ENCODE assay signal across 21 cellular contexts in genomic region chr10:100962346-100963080, GRCh38. TPM values are rescaled to one million over a fixed set of nuclear protein-coding genes. Genes with fewer than 3 reads are reported as not detected.
DNase-seq lines count a peak whose midpoint lies in the region; ATAC-seq, FAIRE-seq and TF ChIP-seq lines count a peak whose summit lies in the region.
"Had no signal": no experiment of that assay in that cellular context is flagged by ENCODE, and none has a peak within 500 bp of the region (broad histone marks: within the 10 kb centered on the region; RNA-seq: fewer than 3 reads in every experiment).

No MANE protein-coding gene starts in this region.

- no peak overlapping the region for H2AFZ ChIP-seq in HepG2 (ENCODE audit: low read length)

- no peak overlapping the region for H3K27ac ChIP-seq in HEK293 (ENCODE audit: extremely low read depth, low read depth, low read length)
- H3K27ac ChIP-seq in HepG2 (ENCODE audit: extremely low read length, insufficient read depth, low read length) = no peak overlapping the region

- DNase-seq in fibroblast of gingiva (ENCODE audit: low read depth) = peak; percentile 36
- DNase-seq in HepG2 (ENCODE audit: low spot score) = no peak
- no peak for DNase-seq in effector memory CD8-positive, alpha-beta T cell
- DNase-seq in D341Med (ENCODE audit: low spot score) = no peak
- DNase-seq in cortex of kidney (lab: John Stamatoyannopoulos, UW) = no peak
- DNase-seq in natural killer cell treated with Interleukin-12 subunit alpha and Interleukin-12 subunit beta and Interleukin-15 and Interleukin-18, amount 100 ng/mL, for 72 hours (ENCODE audit: low spot score) = no peak
- DNase-seq: ACHN; BE2C; C1 segment of cervical spinal cord; CD4-positive, CD25-positive, alpha-beta regulatory T cell; CD8-positive, alpha-beta memory T cell; COR-L47; DMS153; DMS79; GDM1; GOT3; H7 had no signal

- in situ Hi-C loops in HepG2 (cut with HindIII; ENCODE audit: extremely low pct_ligation_motif_present, low pct_unique_long_range_greater_than_20kb) = no loop called here

- no peak overlapping the region for H3K27ac Mint-ChIP-seq in effector memory CD8-positive, alpha-beta T cell
- H3K27ac Mint-ChIP-seq in natural killer cell treated with Interleukin-12 subunit alpha and Interleukin-12 subunit beta and Interleukin-15 and Interleukin-18, amount 100 ng/mL, for 72 hours = no peak overlapping the region
- H3K27ac Mint-ChIP-seq: CD4-positive, CD25-positive, alpha-beta regulatory T cell; CD8-positive, alpha-beta memory T cell had no signal

- no peak for ATAC-seq in HepG2
- no peak for ATAC-seq in effector memory CD8-positive, alpha-beta T cell (replicated peaks)
- ATAC-seq in natural killer cell treated with Interleukin-12 subunit alpha and Interleukin-12 subunit beta and Interleukin-15 and Interleukin-18, amount 100 ng/mL, for 72 hours = no peak

- TF ChIP-seq EP300 in HepG2 (IDR thresholded peaks at IDR 0.05; ENCODE audit: low read depth in 2 of 2, low read length in 2 of 2) = no peak
- TF ChIP-seq EP300 in HepG2 (CRISPR knock-in tag; IDR thresholded peaks at IDR 0.05; ENCODE audit: borderline replicate concordance) = no peak

- H3K36me3 Mint-ChIP-seq in effector memory CD8-positive, alpha-beta T cell (ENCODE audit: insufficient read depth) = peaks cover 43% of the 10 kb centered on the region
- H3K36me3 Mint-ChIP-seq in natural killer cell treated with Interleukin-12 subunit alpha and Interleukin-12 subunit beta and Interleukin-15 and Interleukin-18, amount 100 ng/mL, for 72 hours = peaks cover 19% of the 10 kb centered on the region

- CTCF ChIA-PET in HEK293 (lab: Yijun Ruan, JAX) (interaction anchor here (0.8 to 1.6 kb wide), 4 partner anchors 11 to 56 kb away, joined by 3 to 4 read pairs (median 4); no protein-coding TSS in a partner anchor), HepG2 (lab: Yijun Ruan, JAX; ENCODE audit: low intra/inter-chr PET ratio, low total read pairs) (no interaction called here)

- TF ChIP-seq POLR2A in HepG2 (IDR thresholded peaks at IDR 0.05; ENCODE audit: insufficient read depth in 1 of 2, low read depth in 2 of 2, low read length in 2 of 2) = no peak

- no peak for FAIRE-seq in HepG2 (lab: Jason Lieb, UNC)
- FAIRE-seq: A204.1, GM12892, GM18507 had no signal

- H3K36me3 ChIP-seq in HEK293 (ENCODE audit: control insufficient read depth in 2 of 2, insufficient read depth in 1 of 2, low read length in 2 of 2) = peaks cover 59 to 61% of the 10 kb centered on the region in 2 experiments
- H3K36me3 ChIP-seq in HepG2 (replicated peaks in 1 of 2; ENCODE audit: control insufficient read depth in 1 of 2, insufficient read depth in 2 of 2, low read length in 2 of 2) = peaks cover 4 to 38% of the 10 kb centered on the region in 2 experiments

- TSS peak; percentile 27 for BruUV-seq in HepG2 (replicated peaks; lab: Mats Ljungman, UMichigan)

- no peak for TF ChIP-seq RAD21 in HepG2 (CRISPR knock-in tag; IDR thresholded peaks at IDR 0.05)

- H3K79me2 ChIP-seq in HepG2 (ENCODE audit: insufficient read depth, low read length) = no peaks in the 10 kb centered on the region

- H3K27me3 Mint-ChIP-seq in effector memory CD8-positive, alpha-beta T cell = no peaks in the 10 kb centered on the region
- no peaks in the 10 kb centered on the region for H3K27me3 Mint-ChIP-seq in natural killer cell treated with Interleukin-12 subunit alpha and Interleukin-12 subunit beta and Interleukin-15 and Interleukin-18, amount 100 ng/mL, for 72 hours
- H3K27me3 Mint-ChIP-seq: CD4-positive, CD25-positive, alpha-beta regulatory T cell; CD8-positive, alpha-beta memory T cell had no signal

- intact Hi-C loops in HepG2 (cut with micrococcal nuclease; ENCODE audit: unreplicated experiment) = no loop called here

- H3K4me3 Mint-ChIP-seq in effector memory CD8-positive, alpha-beta T cell = no peak overlapping the region
- no peak overlapping the region for H3K4me3 Mint-ChIP-seq in natural killer cell treated with Interleukin-12 subunit alpha and Interleukin-12 subunit beta and Interleukin-15 and Interleukin-18, amount 100 ng/mL, for 72 hours
- H3K4me3 Mint-ChIP-seq: CD4-positive, CD25-positive, alpha-beta regulatory T cell; CD8-positive, alpha-beta memory T cell had no signal

- TF ChIP-seq CTCF in HEK293 (tag by site-specific recombination; IDR thresholded peaks at IDR 0.05) (no peak), HepG2 (CRISPR knock-in tag; IDR thresholded peaks at IDR 0.05) (no peak)

- H4K20me1 ChIP-seq in HepG2 (ENCODE audit: insufficient read depth, low read length) = no peaks in the 10 kb centered on the region; the same call in 1 of the 2 replicates

- 96% methylated on average over 4 of the region's 4 CpGs for WGBS in HepG2 (ENCODE audit: low lambda C conversion rate)

- H3K4me1 ChIP-seq in HEK293 (ENCODE audit: control insufficient read depth, insufficient read depth, low read length) (peaks cover 9% of the 10 kb centered on the region; the same call in 1 of the 2 replicates), HepG2 (ENCODE audit: insufficient read depth, low read length) (peaks cover 52% of the 10 kb centered on the region)
- H3K4me1 ChIP-seq: BE2C had no signal

- no peak overlapping the region for H3K9ac ChIP-seq in HepG2 (ENCODE audit: insufficient read depth, low read depth, low read length)

- H3K4me3 ChIP-seq in HEK293 (ENCODE audit: low read depth, low read length) (no peak overlapping the region), HepG2 (replicated peaks in 1 of 3; ENCODE audit: insufficient read depth in 1 of 3, low read depth in 2 of 3, low read length in 3 of 3) (no peak overlapping the region)

- H3K9me3 Mint-ChIP-seq in effector memory CD8-positive, alpha-beta T cell = no peaks in the 10 kb centered on the region
- H3K9me3 Mint-ChIP-seq in natural killer cell treated with Interleukin-12 subunit alpha and Interleukin-12 subunit beta and Interleukin-15 and Interleukin-18, amount 100 ng/mL, for 72 hours = no peaks in the 10 kb centered on the region
- H3K9me3 Mint-ChIP-seq: CD4-positive, CD25-positive, alpha-beta regulatory T cell; CD8-positive, alpha-beta memory T cell had no signal

- H3K9me3 ChIP-seq in HEK293 (ENCODE audit: control insufficient read depth, insufficient read depth, low read depth, low read length) (no peaks in the 10 kb centered on the region), HepG2 (ENCODE audit: low read length) (no peaks in the 10 kb centered on the region)
- H3K9me3 ChIP-seq: BE2C had no signal

- H3K4me2 ChIP-seq in HepG2 (ENCODE audit: low read depth, low read length) = no peak overlapping the region

- POLR2A ChIA-PET in HEK293 (lab: Yijun Ruan, JAX) (no interaction called here), HepG2 (lab: Yijun Ruan, JAX) (no interaction called here)

- no peaks in the 10 kb centered on the region for H3K27me3 ChIP-seq in HepG2 (ENCODE audit: control insufficient read depth in 1 of 2, insufficient read depth in 2 of 2, low read length in 2 of 2)
- H3K27me3 ChIP-seq: BE2C had no signal

- H3K4me1 Mint-ChIP-seq in effector memory CD8-positive, alpha-beta T cell (ENCODE audit: low read depth in 2 of 2) = no peaks in the 10 kb centered on the region
- H3K4me1 Mint-ChIP-seq in natural killer cell treated with Interleukin-12 subunit alpha and Interleukin-12 subunit beta and Interleukin-15 and Interleukin-18, amount 100 ng/mL, for 72 hours (ENCODE audit: low read depth in 2 of 2) = no peaks in the 10 kb centered on the region
- H3K4me1 Mint-ChIP-seq: CD8-positive, alpha-beta memory T cell had no signal

RNA-seq across cellular contexts. Expression of gene SEMA4G, which starts 6.8 kb away (rescaled TPM):
- 42.9 and 46.2 TPM in 2 replicates for total RNA-seq in HepG2 (2016; rRNA removed; fragmentation: Illumina TruSeq; extraction: Trizol)
- 16.2 and 18.7 TPM in 2 replicates for total RNA-seq in HepG2 (2016; cell fraction: cytosol; rRNA removed; fragmentation: Illumina TruSeq; extraction: Trizol; ENCODE audit: low read depth)
- 33.8 and 43.7 TPM in 2 replicates for total RNA-seq in HepG2 (2016; cell fraction: insoluble cytoplasmic fraction; rRNA removed; fragmentation: Illumina TruSeq; extraction: Trizol)
- total RNA-seq in HepG2 (2016; cell fraction: membrane; rRNA removed; fragmentation: Illumina TruSeq; extraction: Trizol) = 46.0 and 52.4 TPM in 2 replicates
- total RNA-seq in HepG2 (2016; cell fraction: nucleus; rRNA removed; fragmentation: Illumina TruSeq; extraction: Trizol) = 54.5 and 68.3 TPM in 2 replicates
- polyA plus RNA-seq in HepG2 (2011; rRNA removed) = 207 and 236 TPM in 2 replicates
- polyA plus RNA-seq in HepG2 (2011; cell fraction: cytosol; rRNA removed) = 169 and 172 TPM in 2 replicates
- 405 and 408 TPM in 2 replicates for polyA plus RNA-seq in HepG2 (2011; cell fraction: nucleus; rRNA removed)
- 154 and 177 TPM in 2 replicates for polyA plus RNA-seq in HepG2 (2012)
- 29.3 and 33.1 TPM in 2 replicates for polyA plus RNA-seq in HepG2 (2016; cell fraction: cytosol; fragmentation: Illumina TruSeq; extraction: Trizol; ENCODE audit: low read depth)
- polyA plus RNA-seq in HepG2 (2016; cell fraction: insoluble cytoplasmic fraction; fragmentation: Illumina TruSeq; extraction: Trizol; ENCODE audit: low read depth) = 87.9 and 114 TPM in 2 replicates
- polyA plus RNA-seq in HepG2 (2016; cell fraction: membrane; fragmentation: Illumina TruSeq; extraction: Trizol; ENCODE audit: low read depth) = 97.4 TPM in 2 replicates
- 269 and 299 TPM in 2 replicates for polyA plus RNA-seq in HepG2 (2016; cell fraction: nucleus; fragmentation: Illumina TruSeq; extraction: Trizol; ENCODE audit: insufficient read depth, low read depth)
- 0.84 and 364 TPM in 2 replicates for polyA minus RNA-seq in HepG2 (2011; rRNA and poly(A)+ RNA removed; ENCODE audit: low replicate concordance)
- polyA minus RNA-seq in HepG2 (2011; cell fraction: cytosol; rRNA and poly(A)+ RNA removed) = 105 and 111 TPM in 2 replicates
- polyA minus RNA-seq in HepG2 (2011; cell fraction: nucleus; rRNA and poly(A)+ RNA removed) = 100 and 101 TPM in 2 replicates
- under 1 TPM in 1 of 2 donors, not detected in 1; 0.19 TPM for total RNA-seq in natural killer cell treated with Interleukin-12 subunit alpha and Interleukin-12 subunit beta and Interleukin-15 and Interleukin-18, amount 100 ng/mL, for 72 hours

RNA-seq across cellular contexts. Expression of gene MRPL43, which starts 24.8 kb away (rescaled TPM):
- total RNA-seq in HepG2 (2016; rRNA removed; fragmentation: Illumina TruSeq; extraction: Trizol) = 68.8 and 71.0 TPM in 2 replicates
- total RNA-seq in HepG2 (2016; cell fraction: cytosol; rRNA removed; fragmentation: Illumina TruSeq; extraction: Trizol; ENCODE audit: low read depth) = 32.4 and 32.8 TPM in 2 replicates
- total RNA-seq in HepG2 (2016; cell fraction: insoluble cytoplasmic fraction; rRNA removed; fragmentation: Illumina TruSeq; extraction: Trizol) = 65.7 and 69.8 TPM in 2 replicates
- 46.1 and 51.6 TPM in 2 replicates for total RNA-seq in HepG2 (2016; cell fraction: membrane; rRNA removed; fragmentation: Illumina TruSeq; extraction: Trizol)
- total RNA-seq in HepG2 (2016; cell fraction: nucleus; rRNA removed; fragmentation: Illumina TruSeq; extraction: Trizol) = 31.2 and 37.2 TPM in 2 replicates
- 73.7 and 79.1 TPM in 2 replicates for polyA plus RNA-seq in HepG2 (2011; rRNA removed)
- polyA plus RNA-seq in HepG2 (2011; cell fraction: cytosol; rRNA removed) = 71.0 and 107 TPM in 2 replicates
- 91.9 and 106 TPM in 2 replicates for polyA plus RNA-seq in HepG2 (2011; cell fraction: nucleus; rRNA removed)
- 53.0 and 55.5 TPM in 2 replicates for polyA plus RNA-seq in HepG2 (2012)
- polyA plus RNA-seq in HepG2 (2016; cell fraction: cytosol; fragmentation: Illumina TruSeq; extraction: Trizol; ENCODE audit: low read depth) = 35.2 and 41.6 TPM in 2 replicates
- polyA plus RNA-seq in HepG2 (2016; cell fraction: insoluble cytoplasmic fraction; fragmentation: Illumina TruSeq; extraction: Trizol; ENCODE audit: low read depth) = 87.4 and 92.0 TPM in 2 replicates
- polyA plus RNA-seq in HepG2 (2016; cell fraction: membrane; fragmentation: Illumina TruSeq; extraction: Trizol; ENCODE audit: low read depth) = 50.3 and 58.0 TPM in 2 replicates
- 72.1 and 80.1 TPM in 2 replicates for polyA plus RNA-seq in HepG2 (2016; cell fraction: nucleus; fragmentation: Illumina TruSeq; extraction: Trizol; ENCODE audit: insufficient read depth, low read depth)
- polyA minus RNA-seq in HepG2 (2011; rRNA and poly(A)+ RNA removed; ENCODE audit: low replicate concordance) = 42.1 and 55.4 TPM in 2 replicates
- polyA minus RNA-seq in HepG2 (2011; cell fraction: cytosol; rRNA and poly(A)+ RNA removed) = 21.1 and 28.5 TPM in 2 replicates
- polyA minus RNA-seq in HepG2 (2011; cell fraction: nucleus; rRNA and poly(A)+ RNA removed) = 14.3 and 15.8 TPM in 2 replicates
- 10 to 100 TPM; 52.3 to 60.7 TPM for total RNA-seq in natural killer cell treated with Interleukin-12 subunit alpha and Interleukin-12 subunit beta and Interleukin-15 and Interleukin-18, amount 100 ng/mL, for 72 hours

RNA-seq across cellular contexts. Expression of gene TWNK, which starts 24.8 kb away (rescaled TPM):
- 16.5 and 21.9 TPM in 2 replicates for total RNA-seq in HepG2 (2016; rRNA removed; fragmentation: Illumina TruSeq; extraction: Trizol)
- total RNA-seq in HepG2 (2016; cell fraction: cytosol; rRNA removed; fragmentation: Illumina TruSeq; extraction: Trizol; ENCODE audit: low read depth) = 3.7 and 4.5 TPM in 2 replicates
- 18.6 and 19.4 TPM in 2 replicates for total RNA-seq in HepG2 (2016; cell fraction: insoluble cytoplasmic fraction; rRNA removed; fragmentation: Illumina TruSeq; extraction: Trizol)
- total RNA-seq in HepG2 (2016; cell fraction: membrane; rRNA removed; fragmentation: Illumina TruSeq; extraction: Trizol) = 11.4 and 11.5 TPM in 2 replicates
- total RNA-seq in HepG2 (2016; cell fraction: nucleus; rRNA removed; fragmentation: Illumina TruSeq; extraction: Trizol) = 13.4 and 14.8 TPM in 2 replicates
- polyA plus RNA-seq in HepG2 (2011; rRNA removed) = 10.7 and 14.1 TPM in 2 replicates
- polyA plus RNA-seq in HepG2 (2011; cell fraction: cytosol; rRNA removed) = 10.2 and 12.5 TPM in 2 replicates
- 17.6 and 19.3 TPM in 2 replicates for polyA plus RNA-seq in HepG2 (2011; cell fraction: nucleus; rRNA removed)
- 16.5 and 20.2 TPM in 2 replicates for polyA plus RNA-seq in HepG2 (2012)
- polyA plus RNA-seq in HepG2 (2016; cell fraction: cytosol; fragmentation: Illumina TruSeq; extraction: Trizol; ENCODE audit: low read depth) = 2.6 and 3.0 TPM in 2 replicates
- polyA plus RNA-seq in HepG2 (2016; cell fraction: insoluble cytoplasmic fraction; fragmentation: Illumina TruSeq; extraction: Trizol; ENCODE audit: low read depth) = 22.1 and 23.7 TPM in 2 replicates
- 8.2 and 8.4 TPM in 2 replicates for polyA plus RNA-seq in HepG2 (2016; cell fraction: membrane; fragmentation: Illumina TruSeq; extraction: Trizol; ENCODE audit: low read depth)
- polyA plus RNA-seq in HepG2 (2016; cell fraction: nucleus; fragmentation: Illumina TruSeq; extraction: Trizol; ENCODE audit: insufficient read depth, low read depth) = 39.8 and 46.5 TPM in 2 replicates
- 12.7 and 32.5 TPM in 2 replicates for polyA minus RNA-seq in HepG2 (2011; rRNA and poly(A)+ RNA removed; ENCODE audit: low replicate concordance)
- polyA minus RNA-seq in HepG2 (2011; cell fraction: cytosol; rRNA and poly(A)+ RNA removed) = 4.7 and 5.5 TPM in 2 replicates
- 14.2 and 14.9 TPM in 2 replicates for polyA minus RNA-seq in HepG2 (2011; cell fraction: nucleus; rRNA and poly(A)+ RNA removed)
- 10 to 100 TPM; 13.6 to 34.2 TPM for total RNA-seq in natural killer cell treated with Interleukin-12 subunit alpha and Interleukin-12 subunit beta and Interleukin-15 and Interleukin-18, amount 100 ng/mL, for 72 hours

RNA-seq across cellular contexts. Expression of gene LZTS2, which starts 37.1 kb away (rescaled TPM):
- total RNA-seq in HepG2 (2016; rRNA removed; fragmentation: Illumina TruSeq; extraction: Trizol) = 60.7 and 65.6 TPM in 2 replicates
- 18.8 and 19.1 TPM in 2 replicates for total RNA-seq in HepG2 (2016; cell fraction: cytosol; rRNA removed; fragmentation: Illumina TruSeq; extraction: Trizol; ENCODE audit: low read depth)
- total RNA-seq in HepG2 (2016; cell fraction: insoluble cytoplasmic fraction; rRNA removed; fragmentation: Illumina TruSeq; extraction: Trizol) = 46.9 and 70.8 TPM in 2 replicates
- total RNA-seq in HepG2 (2016; cell fraction: membrane; rRNA removed; fragmentation: Illumina TruSeq; extraction: Trizol) = 50.4 and 56.7 TPM in 2 replicates
- 40.4 and 47.3 TPM in 2 replicates for total RNA-seq in HepG2 (2016; cell fraction: nucleus; rRNA removed; fragmentation: Illumina TruSeq; extraction: Trizol)
- polyA plus RNA-seq in HepG2 (2011; rRNA removed) = 43.6 and 59.7 TPM in 2 replicates
- 25.3 and 50.1 TPM in 2 replicates for polyA plus RNA-seq in HepG2 (2011; cell fraction: cytosol; rRNA removed)
- polyA plus RNA-seq in HepG2 (2011; cell fraction: nucleus; rRNA removed) = 161 and 196 TPM in 2 replicates
- 24.4 and 29.3 TPM in 2 replicates for polyA plus RNA-seq in HepG2 (2012)
- 14.3 and 15.4 TPM in 2 replicates for polyA plus RNA-seq in HepG2 (2016; cell fraction: cytosol; fragmentation: Illumina TruSeq; extraction: Trizol; ENCODE audit: low read depth)
- polyA plus RNA-seq in HepG2 (2016; cell fraction: insoluble cytoplasmic fraction; fragmentation: Illumina TruSeq; extraction: Trizol; ENCODE audit: low read depth) = 44.9 and 56.6 TPM in 2 replicates
- 34.1 and 38.8 TPM in 2 replicates for polyA plus RNA-seq in HepG2 (2016; cell fraction: membrane; fragmentation: Illumina TruSeq; extraction: Trizol; ENCODE audit: low read depth)
- polyA plus RNA-seq in HepG2 (2016; cell fraction: nucleus; fragmentation: Illumina TruSeq; extraction: Trizol; ENCODE audit: insufficient read depth, low read depth) = 112 and 124 TPM in 2 replicates
- polyA minus RNA-seq in HepG2 (2011; rRNA and poly(A)+ RNA removed; ENCODE audit: low replicate concordance) = 19.0 and 76.7 TPM in 2 replicates
- 27.9 and 32.8 TPM in 2 replicates for polyA minus RNA-seq in HepG2 (2011; cell fraction: cytosol; rRNA and poly(A)+ RNA removed)
- 19.3 and 19.8 TPM in 2 replicates for polyA minus RNA-seq in HepG2 (2011; cell fraction: nucleus; rRNA and poly(A)+ RNA removed)
- 1 to 10 TPM; 6.2 to 6.4 TPM for total RNA-seq in natural killer cell treated with Interleukin-12 subunit alpha and Interleukin-12 subunit beta and Interleukin-15 and Interleukin-18, amount 100 ng/mL, for 72 hours

RNA-seq across cellular contexts. Expression of gene SLF2, which starts 49.8 kb away (rescaled TPM):
- 48.1 and 59.8 TPM in 2 replicates for total RNA-seq in HepG2 (2016; rRNA removed; fragmentation: Illumina TruSeq; extraction: Trizol)
- 35.7 and 39.2 TPM in 2 replicates for total RNA-seq in HepG2 (2016; cell fraction: cytosol; rRNA removed; fragmentation: Illumina TruSeq; extraction: Trizol; ENCODE audit: low read depth)
- 48.7 and 55.8 TPM in 2 replicates for total RNA-seq in HepG2 (2016; cell fraction: insoluble cytoplasmic fraction; rRNA removed; fragmentation: Illumina TruSeq; extraction: Trizol)
- total RNA-seq in HepG2 (2016; cell fraction: membrane; rRNA removed; fragmentation: Illumina TruSeq; extraction: Trizol) = 37.2 and 42.1 TPM in 2 replicates
- total RNA-seq in HepG2 (2016; cell fraction: nucleus; rRNA removed; fragmentation: Illumina TruSeq; extraction: Trizol) = 58.3 and 64.6 TPM in 2 replicates
- 12.2 and 12.6 TPM in 2 replicates for polyA plus RNA-seq in HepG2 (2011; rRNA removed)
- polyA plus RNA-seq in HepG2 (2011; cell fraction: cytosol; rRNA removed) = 5.8 and 6.0 TPM in 2 replicates
- polyA plus RNA-seq in HepG2 (2011; cell fraction: nucleus; rRNA removed) = 18.9 and 23.2 TPM in 2 replicates
- 15.3 and 20.8 TPM in 2 replicates for polyA plus RNA-seq in HepG2 (2012)
- 3.5 and 4.7 TPM in 2 replicates for polyA plus RNA-seq in HepG2 (2016; cell fraction: cytosol; fragmentation: Illumina TruSeq; extraction: Trizol; ENCODE audit: low read depth)
- 30.2 and 31.7 TPM in 2 replicates for polyA plus RNA-seq in HepG2 (2016; cell fraction: insoluble cytoplasmic fraction; fragmentation: Illumina TruSeq; extraction: Trizol; ENCODE audit: low read depth)
- polyA plus RNA-seq in HepG2 (2016; cell fraction: membrane; fragmentation: Illumina TruSeq; extraction: Trizol; ENCODE audit: low read depth) = 7.6 and 8.6 TPM in 2 replicates
- polyA plus RNA-seq in HepG2 (2016; cell fraction: nucleus; fragmentation: Illumina TruSeq; extraction: Trizol; ENCODE audit: insufficient read depth, low read depth) = 55.6 and 64.3 TPM in 2 replicates
- 9.0 and 14.8 TPM in 2 replicates for polyA minus RNA-seq in HepG2 (2011; rRNA and poly(A)+ RNA removed; ENCODE audit: low replicate concordance)
- 15.4 and 17.1 TPM in 2 replicates for polyA minus RNA-seq in HepG2 (2011; cell fraction: cytosol; rRNA and poly(A)+ RNA removed)
- 88.7 and 96.8 TPM in 2 replicates for polyA minus RNA-seq in HepG2 (2011; cell fraction: nucleus; rRNA and poly(A)+ RNA removed)
- 10 to 100 TPM; 27.8 to 44.3 TPM for total RNA-seq in natural killer cell treated with Interleukin-12 subunit alpha and Interleukin-12 subunit beta and Interleukin-15 and Interleukin-18, amount 100 ng/mL, for 72 hours

Comparison
In these comparisons a context has a peak if more than half of its experiments do, and no peak if none do; other contexts are left out.
1. RNA of gene SEMA4G, which starts 6.8 kb away (total RNA-seq): 16.2 to 68.3 TPM in HepG2; 0.19 TPM in natural killer cell treated with Interleukin-12 subunit alpha and Interleukin-12 subunit beta and Interleukin-15 and Interleukin-18, amount 100 ng/mL, for 72 hours; every median in the first group is over 10 times any median in the second.